8 cellular contexts compared by ENCODE assay signal in the genomic region with DNA sequence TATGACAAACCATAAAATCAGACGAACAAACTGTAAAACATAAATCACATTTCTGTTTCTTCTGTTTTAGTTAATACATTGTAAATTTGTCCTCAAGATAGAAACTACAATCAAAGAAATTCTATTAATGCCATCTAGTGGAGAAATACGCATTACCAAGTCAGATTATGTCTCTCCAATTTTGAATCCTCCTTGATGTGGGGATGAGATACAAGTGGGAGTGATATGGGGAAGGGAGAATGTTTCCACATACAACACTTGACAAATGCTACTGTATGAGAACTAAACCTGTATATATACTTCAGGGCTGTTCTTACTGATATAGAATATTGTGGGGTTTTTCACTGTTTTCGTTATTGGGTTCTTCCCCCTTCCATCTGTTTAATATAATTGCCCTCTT. TPM values are rescaled to one million over a fixed set of nuclear protein-coding genes. Genes with fewer than 3 reads are reported as not detected.
DNase-seq lines count a peak whose midpoint lies in the region; ATAC-seq, FAIRE-seq and TF ChIP-seq lines count a peak whose summit lies in the region.

No MANE protein-coding gene starts in this region.

- no peaks in the 10 kb centered on the region for H3K9me1 ChIP-seq in endothelial cell of umbilical vein (replicated peaks; ENCODE audit: control insufficient read depth, extremely low read depth, insufficient read depth, low read length)

- no peak overlapping the region for H3K27ac Mint-ChIP-seq in activated naive CD4-positive, alpha-beta T cell treated with anti-CD3 and anti-CD28 coated beads for 36 hours

- H3K27me3 ChIP-seq in right atrium auricular region = no peaks in the 10 kb centered on the region
- peaks cover 4 to 7% of the 10 kb centered on the region in 2 experiments for H3K27me3 ChIP-seq in endothelial cell of umbilical vein (ENCODE audit: control insufficient read depth in 2 of 2, insufficient read depth in 2 of 2, low read length in 2 of 2)
- peaks cover 3 to 18% (median 13%) of the 10 kb centered on the region in 3 donors for H3K27me3 ChIP-seq in stomach

- no peaks in the 10 kb centered on the region for H3K36me3 ChIP-seq in right atrium auricular region
- no peaks in the 10 kb centered on the region for H3K36me3 ChIP-seq in endothelial cell of umbilical vein (ENCODE audit: control insufficient read depth in 2 of 2, extremely low read depth in 1 of 2, insufficient read depth in 2 of 2, low read length in 2 of 2)
- no peaks in the 10 kb centered on the region for H3K36me3 ChIP-seq in stomach

- TF ChIP-seq EP300 in stomach (IDR thresholded peaks at IDR 0.05) = no peak

- POLR2A ChIA-PET in endothelial cell of umbilical vein (lab: Charles Lee) = no interaction called here

- no peak overlapping the region for H3K4me2 ChIP-seq in endothelial cell of umbilical vein (ENCODE audit: insufficient read depth, low read length)

- FAIRE-seq in endothelial cell of umbilical vein (lab: Jason Lieb, UNC) = peak; percentile 72

- H3K4me3 Mint-ChIP-seq in activated naive CD4-positive, alpha-beta T cell treated with anti-CD3 and anti-CD28 coated beads for 36 hours = no peak overlapping the region

- no peaks in the 10 kb centered on the region for H3K9me3 Mint-ChIP-seq in activated naive CD4-positive, alpha-beta T cell treated with anti-CD3 and anti-CD28 coated beads for 36 hours

- no TSS peak for BruUV-seq in endothelial cell of umbilical vein (replicated peaks; lab: Mats Ljungman, UMichigan)

- H3K9me3 ChIP-seq in right atrium auricular region (no peaks in the 10 kb centered on the region), endothelial cell of umbilical vein (replicated peaks; ENCODE audit: control insufficient read depth, insufficient read depth, low read length) (no peaks in the 10 kb centered on the region), stomach (no peaks in the 10 kb centered on the region)

- peaks cover 2% of the 10 kb centered on the region for H3K4me1 Mint-ChIP-seq in activated naive CD4-positive, alpha-beta T cell treated with anti-CD3 and anti-CD28 coated beads for 36 hours (ENCODE audit: low read depth)

- no peak for ATAC-seq in GM21367 (IDR thresholded peaks at IDR 0.05; ENCODE audit: unreplicated experiment)

- H3K9ac ChIP-seq in endothelial cell of umbilical vein (replicated peaks; ENCODE audit: extremely low read depth, insufficient read depth, low read length) = no peak overlapping the region

- TF ChIP-seq POLR2A in endothelial cell of umbilical vein (IDR thresholded peaks at IDR 0.05; ENCODE audit: low read depth, low read length) (no peak), stomach (IDR thresholded peaks at IDR 0.05) (no peak)

- H3K4me1 ChIP-seq in right atrium auricular region = peaks cover 0 to 4% of the 10 kb centered on the region in 2 donors
- H3K4me1 ChIP-seq in endothelial cell of umbilical vein (ENCODE audit: control insufficient read depth, extremely low read depth, insufficient read depth, low read length) = peaks cover 3% of the 10 kb centered on the region
- H3K4me1 ChIP-seq in stomach = peaks cover 0 to 16% (median 12%) of the 10 kb centered on the region in 4 donors

- H2AFZ ChIP-seq in endothelial cell of umbilical vein (ENCODE audit: low read depth, low read length) = no peak overlapping the region

- DNase-seq in right atrium auricular region (ENCODE audit: low spot score) = no peak
- no peak for DNase-seq in cardiac septum (ENCODE audit: low spot score)
- peak; percentile 33 for DNase-seq in NCI-H460 (ENCODE audit: extremely low read depth, low read depth)
- peak; percentile 26 for DNase-seq in endothelial cell of umbilical vein (ENCODE audit: low read depth, low spot score)
- no peak for DNase-seq in stomach
- DNase-seq in stimulated activated CD4-positive, alpha-beta T cell treated with anti-CD3 and anti-CD28 coated beads, Interleukin-12 subunit alpha, Interleukin-12 subunit beta, amount 100 ng/mL, for 4 hours = no peak
- no peak for DNase-seq in activated naive CD4-positive, alpha-beta T cell treated with anti-CD3 and anti-CD28 coated beads for 36 hours

- H3K79me2 ChIP-seq in endothelial cell of umbilical vein (ENCODE audit: control insufficient read depth, insufficient read depth, low read length) = no peaks in the 10 kb centered on the region

- H3K4me3 ChIP-seq in right atrium auricular region = no peak overlapping the region
- H3K4me3 ChIP-seq in endothelial cell of umbilical vein (replicated peaks in 1 of 3; ENCODE audit: insufficient read depth in 1 of 3, low read depth in 1 of 3, low read length in 3 of 3) = no peak overlapping the region
- H3K4me3 ChIP-seq in stomach = no peak overlapping the region

- peaks cover 35% of the 10 kb centered on the region for H3K27me3 Mint-ChIP-seq in activated naive CD4-positive, alpha-beta T cell treated with anti-CD3 and anti-CD28 coated beads for 36 hours (ENCODE audit: low read depth)

- 23 to 36% (median 32%) methylated on average over 3 of the region's 3 CpGs for WGBS in stomach, 5 donors

- dilution Hi-C loops in endothelial cell of umbilical vein (cut with MboI; ENCODE audit: extremely low pct_ligation_motif_present, low sequenced_read_pairs) = no loop called here

- H3K27ac ChIP-seq in right atrium auricular region (no peak overlapping the region), endothelial cell of umbilical vein (ENCODE audit: insufficient read depth, low read depth, low read length) (no peak overlapping the region), stomach (no peak overlapping the region)

- CTCF ChIA-PET in endothelial cell of umbilical vein (lab: Charles Lee) = interaction anchor here (0.6 kb wide), 1 partner anchor 106 kb away, joined by 3 read pairs; no protein-coding TSS in a partner anchor
- CTCF ChIA-PET in activated naive CD4-positive, alpha-beta T cell treated with anti-CD3 and anti-CD28 coated beads for 36 hours (lab: Charles Lee) = no interaction called here

- H3K36me3 Mint-ChIP-seq in activated naive CD4-positive, alpha-beta T cell treated with anti-CD3 and anti-CD28 coated beads for 36 hours (ENCODE audit: low read depth) = no peaks in the 10 kb centered on the region

- intact Hi-C loops in cardiac septum (cut with DNase I) (loop anchor here (2.0 kb wide), 1 partner anchor 119 kb away; no protein-coding TSS in a partner anchor), endothelial cell of umbilical vein (cut with micrococcal nuclease) (loop anchor here (1.0 to 5.0 kb wide), 3 partner anchors 120 to 525 kb away; no protein-coding TSS in a partner anchor), stomach (cut with DNase I; ENCODE audit: low total_unique reads) (no loop called here)
- intact Hi-C loops in activated naive CD4-positive, alpha-beta T cell treated with anti-CD3 and anti-CD28 coated beads for 36 hours (cut with micrococcal nuclease) = loop anchor here (1.0 to 10.0 kb wide), 5 partner anchors 103 to 525 kb away; partner anchors contain the start of genes CDC7 and ZNF644

- H4K20me1 ChIP-seq in endothelial cell of umbilical vein (replicated peaks; ENCODE audit: control insufficient read depth, extremely low read depth, insufficient read depth, low read length) = no peaks in the 10 kb centered on the region

- TF ChIP-seq CTCF in right atrium auricular region (IDR thresholded peaks at IDR 0.05) (peak; percentile 36 to 62), endothelial cell of umbilical vein (IDR thresholded peaks at IDR 0.05; ENCODE audit: extremely low read depth in 1 of 2, insufficient read depth in 1 of 2, low read depth in 1 of 2, low read length in 2 of 2) (peak; percentile 15 to 23), stomach (IDR thresholded peaks at IDR 0.05) (peak in 4 of 7 experiments; percentile 13 to 27 (median 26))

TF ChIP-seq in endothelial cell of umbilical vein, 7 proteins besides CTCF, POLR2A, EP300 and RAD21:
- TF ChIP-seq EZH2 (IDR thresholded peaks at IDR 0.05; ENCODE audit: borderline replicate concordance, low read depth, low read length, severe bottlenecking) = no peak
- no peak for TF ChIP-seq JUN (IDR thresholded peaks at IDR 0.05; ENCODE audit: borderline replicate concordance, insufficient read depth, insufficient read length, low read depth)
- no peak for TF ChIP-seq POLR2AphosphoS5 (IDR thresholded peaks at IDR 0.05; ENCODE audit: insufficient read depth, low read depth, low read length)

RNA-seq across cellular contexts. Expression of gene HFM1, which starts 2.6 kb away (rescaled TPM):
- 1 to 10 TPM; 2.6 to 3.0 TPM for total RNA-seq in right atrium auricular region
- total RNA-seq in cardiac septum = 2.7 TPM
- 2.3 and 2.7 TPM in 2 replicates for total RNA-seq in NCI-H460 (2014; rRNA removed; shearing (Covaris generic))
- polyA plus RNA-seq in NCI-H460 (2014; cell fraction: nucleus; rRNA removed) = 0.80 and 0.85 TPM in 2 replicates
- 0.11 and 0.72 TPM in 2 replicates for total RNA-seq in endothelial cell of umbilical vein
- polyA plus RNA-seq in endothelial cell of umbilical vein = not detected in 2 replicates
- not detected in 2 replicates for polyA plus RNA-seq in endothelial cell of umbilical vein (2011; cell fraction: cytosol; rRNA removed)
- 0.45 and 0.49 TPM in 2 replicates for polyA plus RNA-seq in endothelial cell of umbilical vein (2011; cell fraction: nucleus; rRNA removed)
- 0.05 and 0.29 TPM in 2 replicates for polyA plus RNA-seq in endothelial cell of umbilical vein (2012)
- polyA minus RNA-seq in endothelial cell of umbilical vein = 0.27 and 0.28 TPM in 2 replicates
- not detected for polyA minus RNA-seq in endothelial cell of umbilical vein (2011; cell fraction: cytosol; rRNA and poly(A)+ RNA removed)
- polyA minus RNA-seq in endothelial cell of umbilical vein (2011; cell fraction: nucleus; rRNA and poly(A)+ RNA removed) = 0.19 and 0.24 TPM in 2 replicates
- total RNA-seq in stomach = 10 to 100 TPM in 1 of 5 donors, under 1 TPM in 2, not detected in 2; 0.43 to 16.5 (median 0.45) TPM
- under 1 TPM in 1 of 3 donors, not detected in 2; 0.40 TPM for polyA plus RNA-seq in stomach
- not detected for total RNA-seq in activated naive CD4-positive, alpha-beta T cell treated with anti-CD3 and anti-CD28 coated beads for 36 hours

Comparison
In these comparisons a context has a peak if more than half of its experiments do, and no peak if none do; other contexts are left out.
1. DNase-seq: peak in NCI-H460 (single experiment) and endothelial cell of umbilical vein (single experiment); none in right atrium auricular region (single experiment), cardiac septum (single experiment), stomach (single experiment), stimulated activated CD4-positive, alpha-beta T cell treated with anti-CD3 and anti-CD28 coated beads, Interleukin-12 subunit alpha, Interleukin-12 subunit beta, amount 100 ng/mL, for 4 hours (single experiment) and activated naive CD4-positive, alpha-beta T cell treated with anti-CD3 and anti-CD28 coated beads for 36 hours (single experiment).
2. Peak in every context shown above with its lines, with median percentiles within 50 percentile points of each other: CTCF ChIP-seq.